In genomic region chr20:24208652-24209051, GRCh38 we compare ENCODE assay signal across 16 cellular contexts.
DNase-seq lines count a peak whose midpoint lies in the region; ATAC-seq and TF ChIP-seq lines count a peak whose summit lies in the region.
"Had no signal": no experiment of that assay in that cellular context is flagged by ENCODE, and none has a peak within 500 bp of the region (broad histone marks: within the 10 kb centered on the region; RNA-seq: fewer than 3 reads in every experiment).

No MANE protein-coding gene starts in this region.

- intact Hi-C loops in Panc1 (cut with micrococcal nuclease; ENCODE audit: unreplicated experiment) = no loop called here

- no peak for ATAC-seq in Panc1
- ATAC-seq: activated CD4-positive, alpha-beta T cell treated with anti-CD3 and anti-CD28 coated beads for 36 hours; natural killer cell treated with Interleukin-12 subunit alpha and Interleukin-12 subunit beta and Interleukin-15 and Interleukin-18, amount 100 ng/mL, for 72 hours had no signal

- H3K4me3 ChIP-seq in H7 (ENCODE audit: insufficient read depth, low read depth, low read length) (no peak overlapping the region), Panc1 (ENCODE audit: low read depth in 2 of 2, low read length in 2 of 2) (no peak overlapping the region), iPS DF 6.9 (ENCODE audit: low read length) (no peak overlapping the region)
- H3K4me3 ChIP-seq in effector memory CD4-positive, alpha-beta T cell (ENCODE audit: insufficient read depth, low read depth, low read length, poor library complexity, severe bottlenecking) = no peak overlapping the region
- H3K4me3 ChIP-seq: esophagus muscularis mucosa had no signal

- H3K4me1 ChIP-seq in Panc1 (ENCODE audit: control insufficient read depth, insufficient read depth, low read length) = no peaks in the 10 kb centered on the region
- peaks cover 1% of the 10 kb centered on the region; the same call in 1 of the 2 replicates for H3K4me1 ChIP-seq in iPS DF 6.9 (ENCODE audit: control insufficient read depth, insufficient read depth, low read length)
- no peaks in the 10 kb centered on the region for H3K4me1 ChIP-seq in effector memory CD4-positive, alpha-beta T cell (ENCODE audit: control insufficient read depth, insufficient read depth, low read length, poor library complexity, severe bottlenecking)
- H3K4me1 ChIP-seq: esophagus muscularis mucosa had no signal

- POLR2A ChIA-PET in Panc1 (lab: Charles Lee) = no interaction called here

- CTCF ChIA-PET in Panc1 (lab: Charles Lee) = no interaction called here

- DNase-seq in CMK (ENCODE audit: low read depth) (peak; percentile 9), H7 (peak; percentile 31), Panc1 (ENCODE audit: low read depth, low spot score) (no peak), iPS DF 6.9 (ENCODE audit: low read depth, low spot score) (peak; percentile 18), NCI-H226 (no peak), cerebellar cortex (ENCODE audit: low spot score) (no peak), NCI-H1092 treated with DMSO at 0.1 percent for 48 hours (lab: John Stamatoyannopoulos, UW) (no peak)
- DNase-seq in effector memory CD4-positive, alpha-beta T cell = no peak
- DNase-seq: activated CD4-positive, alpha-beta T cell treated with anti-CD3 and anti-CD28 coated beads for 36 hours; activated T-cell treated with anti-CD3 and anti-CD28 coated beads, Interleukin-2, amount 50 U/mL, for 1 hour; C1 segment of cervical spinal cord; hypothalamus; NCI-H1930; OCI-M1 had no signal

- H3K36me3 ChIP-seq in H7 (replicated peaks; ENCODE audit: control insufficient read depth, insufficient read depth, low read length) (no peaks in the 10 kb centered on the region), Panc1 (ENCODE audit: control insufficient read depth, insufficient read depth, low read length) (no peaks in the 10 kb centered on the region), iPS DF 6.9 (ENCODE audit: control insufficient read depth, insufficient read depth, low read length) (no peaks in the 10 kb centered on the region)
- no peaks in the 10 kb centered on the region for H3K36me3 ChIP-seq in effector memory CD4-positive, alpha-beta T cell (ENCODE audit: control insufficient read depth, insufficient read depth, low read length)
- H3K36me3 ChIP-seq: esophagus muscularis mucosa had no signal

- TF ChIP-seq CTCF in Panc1 (IDR thresholded peaks at IDR 0.05) = peak; percentile 20; the same call in 1 of the 2 replicates

- H3K27ac ChIP-seq in Panc1 (ENCODE audit: low read length) (no peak overlapping the region), iPS DF 6.9 (ENCODE audit: low read length) (no peak overlapping the region)
- H3K27ac ChIP-seq in effector memory CD4-positive, alpha-beta T cell (ENCODE audit: insufficient read depth, low read length, poor library complexity, severe bottlenecking) = no peak overlapping the region
- H3K27ac ChIP-seq: esophagus muscularis mucosa had no signal

- no peaks in the 10 kb centered on the region for H3K27me3 ChIP-seq in H7 (ENCODE audit: control insufficient read depth, insufficient read depth, low read length)
- H3K27me3 ChIP-seq in Panc1 (ENCODE audit: control insufficient read depth, insufficient read depth, low read length) = peaks cover 6% of the 10 kb centered on the region; the same call in 1 of the 2 replicates
- no peaks in the 10 kb centered on the region for H3K27me3 ChIP-seq in iPS DF 6.9 (ENCODE audit: control insufficient read depth, insufficient read depth, low read length)
- peaks cover 7% of the 10 kb centered on the region for H3K27me3 ChIP-seq in effector memory CD4-positive, alpha-beta T cell (replicated peaks; ENCODE audit: control insufficient read depth, insufficient read depth, low read length, poor library complexity, severe bottlenecking)

- no CpG with 5 or more reads among the region's 9 CpGs for WGBS in iPS DF 6.9 (ENCODE audit: insufficient coverage, insufficient read length)

- BruUV-seq in Panc1 (replicated peaks; lab: Mats Ljungman, UMichigan) = no TSS peak

- H3K9me3 ChIP-seq in Panc1 (ENCODE audit: control insufficient read depth, insufficient read depth, low read depth, low read length) (no peaks in the 10 kb centered on the region), iPS DF 6.9 (ENCODE audit: control insufficient read depth, insufficient read depth, low read length) (no peaks in the 10 kb centered on the region)
- H3K9me3 ChIP-seq in effector memory CD4-positive, alpha-beta T cell (ENCODE audit: control insufficient read depth, low read length) = no peaks in the 10 kb centered on the region
- H3K9me3 ChIP-seq: esophagus muscularis mucosa had no signal

- in situ Hi-C loops in Panc1 (cut with HindIII; ENCODE audit: low pct_unique_long_range_greater_than_20kb, low sequenced_read_pairs) = no loop called here

Comparison
In these comparisons a context has a peak if more than half of its experiments do, and no peak if none do; other contexts are left out.
1. DNase-seq: peak in CMK (single experiment), H7 (single experiment) and iPS DF 6.9 (single experiment); none in Panc1 (single experiment), NCI-H226 (single experiment), cerebellar cortex (single experiment), effector memory CD4-positive, alpha-beta T cell (0 of 3) and NCI-H1092 treated with DMSO at 0.1 percent for 48 hours (single experiment).